ENCODE assay signal across 21 cellular contexts in genomic region chr2:241034490-241035141, GRCh38. TPM values are rescaled to one million over a fixed set of nuclear protein-coding genes. Genes with fewer than 3 reads are reported as not detected.
A peak's percentile ranks its signal among the peaks of the same experiment; 100 is the strongest.
DNase-seq lines count a peak whose midpoint lies in the region; ATAC-seq, FAIRE-seq and TF ChIP-seq lines count a peak whose summit lies in the region.
"Had no signal": no experiment of that assay in that cellular context is flagged by ENCODE, and none has a peak within 500 bp of the region (broad histone marks: within the 10 kb centered on the region; RNA-seq: fewer than 3 reads in every experiment).

No MANE protein-coding gene starts in this region.

- H3K9me3 ChIP-seq in T-helper 17 cell (ENCODE audit: control insufficient read depth, low read length, poor library complexity, severe bottlenecking) = no peaks in the 10 kb centered on the region
- H3K9me3 ChIP-seq: left lung, suprapubic skin had no signal

- TF ChIP-seq CTCF in lower leg skin (IDR thresholded peaks at IDR 0.05) = no peak
- no peak for TF ChIP-seq CTCF in D721Med (IDR thresholded peaks at IDR 0.05; ENCODE audit: insufficient read depth, missing control alignments)

- no peak for FAIRE-seq in D721Med (lab: Jason Lieb, UNC)
- FAIRE-seq: GM12891, GM19239, K562 had no signal

- peak; percentile 38 for DNase-seq in activated CD8-positive, alpha-beta memory T cell treated with anti-CD3 and anti-CD28 coated beads, Interleukin-2, amount 10 ng/mL, durations not matched to agents 7 days and 5 days
- no peak for DNase-seq in activated CD8-positive, alpha-beta memory T cell treated with anti-CD3 and anti-CD28 coated beads, Interleukin-2, amount 50 U/mL, for 4 hours
- DNase-seq in T-helper 17 cell (no peak), lower leg skin (ENCODE audit: low spot score in 2 of 2) (peak; percentile 10 to 75), D721Med (ENCODE audit: insufficient read length, low spot score) (no peak)
- DNase-seq in stimulated activated naive B cell treated with anti-CD40 and anti-IgM and Interleukin-4, amounts not matched to agents 10 μg/mL and 1 μg/mL and 100 μg/mL, for 72 hours = no peak
- DNase-seq: activated CD4-positive, alpha-beta T cell treated with anti-CD3 and anti-CD28 coated beads, Interleukin-2, amount 50 U/mL, for 48 hours; activated naive CD4-positive, alpha-beta T cell treated with anti-CD3 and anti-CD28 coated beads, Interleukin-2, amount 50 U/mL, for 16 hours; C1 segment of cervical spinal cord; GM23248; left lung; NCI-H748 treated with DMSO at 0.1 percent for 48 hours; SHP77; stimulated activated CD4-positive, alpha-beta T cell treated with anti-CD3 and anti-CD28 coated beads, Interleukin-15, amount 100 ng/mL, for 24 hours had no signal

- intact Hi-C loops in lower leg skin (cut with DNase I; ENCODE audit: low total_unique reads) = no loop called here

- H3K36me3 Mint-ChIP-seq in activated CD8-positive, alpha-beta memory T cell treated with anti-CD3 and anti-CD28 coated beads, Interleukin-2, amount 10 ng/mL, durations not matched to agents 7 days and 5 days = no peaks in the 10 kb centered on the region
- peaks cover 3% of the 10 kb centered on the region for H3K36me3 Mint-ChIP-seq in T-helper 17 cell (ENCODE audit: low read depth)
- no peaks in the 10 kb centered on the region for H3K36me3 Mint-ChIP-seq in stimulated activated naive B cell treated with anti-CD40 and anti-IgM and Interleukin-4, amounts not matched to agents 10 μg/mL and 1 μg/mL and 100 μg/mL, for 72 hours

- peaks cover 12% of the 10 kb centered on the region for H3K4me1 Mint-ChIP-seq in activated CD8-positive, alpha-beta memory T cell treated with anti-CD3 and anti-CD28 coated beads, Interleukin-2, amount 10 ng/mL, durations not matched to agents 7 days and 5 days
- peaks cover 13% of the 10 kb centered on the region for H3K4me1 Mint-ChIP-seq in T-helper 17 cell
- peaks cover 26 to 42% of the 10 kb centered on the region in 2 donors for H3K4me1 Mint-ChIP-seq in stimulated activated naive B cell treated with anti-CD40 and anti-IgM and Interleukin-4, amounts not matched to agents 10 μg/mL and 1 μg/mL and 100 μg/mL, for 72 hours

- H3K4me3 Mint-ChIP-seq in activated CD8-positive, alpha-beta memory T cell treated with anti-CD3 and anti-CD28 coated beads, Interleukin-2, amount 10 ng/mL, durations not matched to agents 7 days and 5 days = no peak overlapping the region
- H3K4me3 Mint-ChIP-seq in T-helper 17 cell = peak overlapping the region; percentile 31
- no peak overlapping the region for H3K4me3 Mint-ChIP-seq in stimulated activated naive B cell treated with anti-CD40 and anti-IgM and Interleukin-4, amounts not matched to agents 10 μg/mL and 1 μg/mL and 100 μg/mL, for 72 hours

- peaks cover 11% of the 10 kb centered on the region for H3K27me3 Mint-ChIP-seq in activated CD8-positive, alpha-beta memory T cell treated with anti-CD3 and anti-CD28 coated beads, Interleukin-2, amount 10 ng/mL, durations not matched to agents 7 days and 5 days
- H3K27me3 Mint-ChIP-seq in T-helper 17 cell = no peaks in the 10 kb centered on the region
- peaks cover 0 to 3% of the 10 kb centered on the region in 2 donors for H3K27me3 Mint-ChIP-seq in stimulated activated naive B cell treated with anti-CD40 and anti-IgM and Interleukin-4, amounts not matched to agents 10 μg/mL and 1 μg/mL and 100 μg/mL, for 72 hours

- no peak for ATAC-seq in activated CD8-positive, alpha-beta memory T cell treated with anti-CD3 and anti-CD28 coated beads, Interleukin-2, amount 10 ng/mL, durations not matched to agents 7 days and 5 days
- ATAC-seq in T-helper 17 cell = no peak
- no peak for ATAC-seq in stimulated activated naive B cell treated with anti-CD40 and anti-IgM and Interleukin-4, amounts not matched to agents 10 μg/mL and 1 μg/mL and 100 μg/mL, for 72 hours (replicated peaks)
- no peak for ATAC-seq in HG03175 (IDR thresholded peaks at IDR 0.05; ENCODE audit: unreplicated experiment)
- ATAC-seq in HG03196 (IDR thresholded peaks at IDR 0.05; ENCODE audit: unreplicated experiment) = no peak
- ATAC-seq: activated T-cell treated with anti-CD3 and anti-CD28 coated beads, Interleukin-2, amount 50 U/mL, for 72 hours; K562; left lung had no signal

- no peak for TF ChIP-seq POLR2A in lower leg skin (IDR thresholded peaks at IDR 0.05)

- WGBS in lower leg skin, 2 donors = 92% methylated on average over 22 of the region's 22 CpGs

- H3K27ac Mint-ChIP-seq in activated CD8-positive, alpha-beta memory T cell treated with anti-CD3 and anti-CD28 coated beads, Interleukin-2, amount 10 ng/mL, durations not matched to agents 7 days and 5 days = no peak overlapping the region
- H3K27ac Mint-ChIP-seq in T-helper 17 cell = peak overlapping the region; percentile 88
- peak overlapping the region; percentile 20 for H3K27ac Mint-ChIP-seq in stimulated activated naive B cell treated with anti-CD40 and anti-IgM and Interleukin-4, amounts not matched to agents 10 μg/mL and 1 μg/mL and 100 μg/mL, for 72 hours
- H3K27ac Mint-ChIP-seq: activated T-cell treated with anti-CD3 and anti-CD28 coated beads, Interleukin-2, amount 50 U/mL, for 72 hours had no signal

- CTCF ChIA-PET in activated CD8-positive, alpha-beta memory T cell treated with anti-CD3 and anti-CD28 coated beads, Interleukin-2, amount 10 ng/mL, durations not matched to agents 7 days and 5 days (lab: Charles Lee) = no interaction called here

- H3K4me3 ChIP-seq in lower leg skin (ENCODE audit: low read depth, poor library complexity, severe bottlenecking) = no peak overlapping the region
- H3K4me3 ChIP-seq: GM23248, K562, left lung, suprapubic skin had no signal

- no peaks in the 10 kb centered on the region for H3K9me3 Mint-ChIP-seq in activated CD8-positive, alpha-beta memory T cell treated with anti-CD3 and anti-CD28 coated beads, Interleukin-2, amount 10 ng/mL, durations not matched to agents 7 days and 5 days (ENCODE audit: low read depth)
- no peaks in the 10 kb centered on the region for H3K9me3 Mint-ChIP-seq in stimulated activated naive B cell treated with anti-CD40 and anti-IgM and Interleukin-4, amounts not matched to agents 10 μg/mL and 1 μg/mL and 100 μg/mL, for 72 hours
- H3K9me3 Mint-ChIP-seq: activated T-cell treated with anti-CD3 and anti-CD28 coated beads, Interleukin-2, amount 50 U/mL, for 72 hours had no signal

RNA-seq across cellular contexts. Expression of gene SNED1, which starts 36.2 kb away (rescaled TPM):
- 1 to 10 TPM; 3.6 to 4.6 TPM for total RNA-seq in activated CD8-positive, alpha-beta memory T cell treated with anti-CD3 and anti-CD28 coated beads, Interleukin-2, amount 10 ng/mL, durations not matched to agents 7 days and 5 days
- total RNA-seq in T-helper 17 cell (10 to 100 TPM; 42.0 to 72.1 TPM), lower leg skin (10 to 100 TPM in 3 of 4 donors, 1 to 10 TPM in 1; 9.0 to 18.4 (median 17.1) TPM)

Comparison
In these comparisons a context has a peak if more than half of its experiments do, and no peak if none do; other contexts are left out.
1. DNase-seq: peak in activated CD8-positive, alpha-beta memory T cell treated with anti-CD3 and anti-CD28 coated beads, Interleukin-2, amount 10 ng/mL, durations not matched to agents 7 days and 5 days (single experiment) and lower leg skin (2 of 2); none in activated CD8-positive, alpha-beta memory T cell treated with anti-CD3 and anti-CD28 coated beads, Interleukin-2, amount 50 U/mL, for 4 hours (single experiment), T-helper 17 cell (0 of 3), stimulated activated naive B cell treated with anti-CD40 and anti-IgM and Interleukin-4, amounts not matched to agents 10 μg/mL and 1 μg/mL and 100 μg/mL, for 72 hours (single experiment) and D721Med (single experiment).